Comparison of ENCODE assay signal across 34 cellular contexts in genomic region chr2:120354935-120355845, GRCh38. TPM values are rescaled to one million over a fixed set of nuclear protein-coding genes. Genes with fewer than 3 reads are reported as not detected.
"Had no signal": no experiment of that assay in that cellular context is flagged by ENCODE, and none has a peak within 500 bp of the region (broad histone marks: within the 10 kb centered on the region; RNA-seq: fewer than 3 reads in every experiment).

No MANE protein-coding gene starts in this region.

- H3K36me3 ChIP-seq: ascending aorta, breast epithelium, cardiac muscle cell, colonic mucosa, gastrocnemius medialis, heart left ventricle had no signal

- H3K9me3 ChIP-seq: ascending aorta, breast epithelium, colonic mucosa, esophagus muscularis mucosa, gastrocnemius medialis, heart left ventricle had no signal

- H3K4me1 ChIP-seq: breast epithelium, colonic mucosa, foreskin keratinocyte had no signal

- H3K4me3 ChIP-seq: ascending aorta, breast epithelium, cardiac muscle cell, colonic mucosa, dorsolateral prefrontal cortex, esophagus muscularis mucosa, gastrocnemius medialis, heart left ventricle had no signal

- DNase-seq: activated CD4-positive, alpha-beta memory T cell treated with anti-CD3 and anti-CD28 coated beads for 36 hours; activated CD4-positive, alpha-beta T cell treated with anti-CD3 and anti-CD28 coated beads for 36 hours; activated CD4-positive, alpha-beta T cell treated with anti-CD3 and anti-CD28 coated beads, Interleukin-2, amount 10 ng/mL, durations not matched to agents 24 days and 14 days; activated CD4-positive, CD25-positive, alpha-beta regulatory T cell; activated CD4-positive, CD25-positive, alpha-beta regulatory T cell treated with anti-CD3 and anti-CD28 coated beads, Interleukin-2, amount 50 U/mL, for 72 hours; activated CD8-positive, alpha-beta memory T cell treated with anti-CD3 and anti-CD28 coated beads, Interleukin-2, amount 10 ng/mL, durations not matched to agents 7 days and 5 days; activated CD8-positive, alpha-beta memory T cell treated with anti-CD3 and anti-CD28 coated beads, Interleukin-2, amount 50 U/mL, for 4 hours; activated CD8-positive, alpha-beta T cell treated with anti-CD3 and anti-CD28 coated beads, Interleukin-2, amount 10 ng/mL, durations not matched to agents 7 days and 5 days; activated effector memory CD4-positive, alpha-beta T cell treated with anti-CD3 and anti-CD28 coated beads, Interleukin-2, amount 50 U/mL, for 16 hours; activated naive CD4-positive, alpha-beta T cell treated with anti-CD3 and anti-CD28 coated beads, Interleukin-2, amount 10 ng/mL, durations not matched to agents 7 days and 5 days; activated naive CD8-positive, alpha-beta T cell treated with anti-CD3 and anti-CD28 coated beads, Interleukin-2, amount 10 ng/mL, durations not matched to agents 7 days and 5 days; activated T-cell treated with anti-CD3 and anti-CD28 coated beads, Interleukin-2, amount 50 U/mL, for 1 hour; activated T-cell treated with anti-CD3 and anti-CD28 coated beads, Interleukin-2, amount 50 U/mL, for 48 hours; central memory CD4-positive, alpha-beta T cell; cerebellar nuclear complex; colonic mucosa; effector memory CD4-positive, alpha-beta T cell; endodermal cell; erythroblast; foreskin keratinocyte; gastrocnemius medialis; glutamatergic neuron; T-helper 2 cell had no signal

- H3K27ac ChIP-seq: ascending aorta, breast epithelium, cardiac muscle cell, colonic mucosa, dorsolateral prefrontal cortex, esophagus muscularis mucosa, foreskin keratinocyte, gastrocnemius medialis, heart left ventricle had no signal

- H3K27me3 ChIP-seq: ascending aorta, breast epithelium, colonic mucosa, gastrocnemius medialis had no signal

- ATAC-seq: activated CD4-positive, alpha-beta T cell treated with anti-CD3 and anti-CD28 coated beads for 36 hours; activated CD8-positive, alpha-beta memory T cell treated with anti-CD3 and anti-CD28 coated beads, Interleukin-2, amount 10 ng/mL, durations not matched to agents 7 days and 5 days; activated CD8-positive, alpha-beta T cell treated with anti-CD3 and anti-CD28 coated beads, Interleukin-2, amount 10 ng/mL, durations not matched to agents 7 days and 5 days; activated naive CD4-positive, alpha-beta T cell treated with anti-CD3 and anti-CD28 coated beads, Interleukin-2, amount 50 U/mL, for 72 hours; foreskin keratinocyte; gastrocnemius medialis; heart left ventricle had no signal

RNA-seq across cellular contexts. Expression of gene INHBB, which starts 9.3 kb away (rescaled TPM):
- total RNA-seq: activated CD4-positive, alpha-beta memory T cell treated with anti-CD3 and anti-CD28 coated beads for 36 hours; activated CD4-positive, alpha-beta T cell treated with anti-CD3 and anti-CD28 coated beads for 36 hours; activated CD4-positive, alpha-beta T cell treated with anti-CD3 and anti-CD28 coated beads, Interleukin-2, amount 10 ng/mL, durations not matched to agents 24 days and 14 days; activated CD8-positive, alpha-beta memory T cell treated with anti-CD3 and anti-CD28 coated beads for 36 hours; activated CD8-positive, alpha-beta memory T cell treated with anti-CD3 and anti-CD28 coated beads, Interleukin-2, amount 10 ng/mL, durations not matched to agents 7 days and 5 days; activated CD8-positive, alpha-beta T cell treated with anti-CD3 and anti-CD28 coated beads, Interleukin-2, amount 10 ng/mL, durations not matched to agents 7 days and 5 days; activated naive CD4-positive, alpha-beta T cell treated with anti-CD3 and anti-CD28 coated beads, Interleukin-2, amount 50 U/mL, for 72 hours; activated naive CD8-positive, alpha-beta T cell treated with anti-CD3 and anti-CD28 coated beads, Interleukin-2, amount 10 ng/mL, durations not matched to agents 7 days and 5 days; activated T-helper 1 cell treated with anti-CD3 and anti-CD28 coated beads, Interleukin-12 subunit alpha, Interleukin-12 subunit beta, Interleukin-2, Interleukin-4 antibody, amounts not matched to agents 30 ng/mL and 10 ng/mL and 1 ng/mL, durations not matched to agents 14 hours and 24 hours and 36 hours; activated T-helper 2 cell treated with anti-CD3 and anti-CD28 coated beads, Interferon-gamma antibody, Interleukin-2, Interleukin-4, amounts not matched to agents 10 μg/mL and 5 μg/mL and 100 μg/mL, durations not matched to agents 14 hours and 24 hours and 36 hours; cardiac muscle cell; endodermal cell; foreskin keratinocyte; T-helper 1 cell treated with Interleukin-12 subunit alpha and Interleukin-12 subunit beta and Interleukin-4 antibody, amounts not matched to agents 30 ng/mL and 1 ng/mL, for 36 hours had no signal
- polyA plus RNA-seq: cardiac muscle cell, foreskin keratinocyte had no signal
